Comparison of ENCODE assay signal across 15 cellular contexts in genomic region chr9:78783743-78784142, GRCh38.
DNase-seq lines count a peak whose midpoint lies in the region; ATAC-seq and TF ChIP-seq lines count a peak whose summit lies in the region.
"Had no signal": no experiment of that assay in that cellular context is flagged by ENCODE, and none has a peak within 500 bp of the region (broad histone marks: within the 10 kb centered on the region; RNA-seq: fewer than 3 reads in every experiment).

No MANE protein-coding gene starts in this region.

- no peak overlapping the region for H3K27ac ChIP-seq in tibial artery
- H3K27ac ChIP-seq: 22Rv1, SJSA1 had no signal

- DNase-seq in DMS 273 (lab: John Stamatoyannopoulos, UW; ENCODE audit: unreplicated experiment) (peak; percentile 12), DMS 273 treated with DMSO at 0.1 percent for 48 hours (lab: John Stamatoyannopoulos, UW) (no peak), astrocyte of the cerebellum (ENCODE audit: low read depth) (no peak), progenitor cell of endocrine pancreas (ENCODE audit: low spot score, unreplicated experiment) (no peak), tibial artery (no peak), NCI-H2081 treated with DMSO at 0.1 percent for 48 hours (lab: John Stamatoyannopoulos, UW) (no peak)
- DNase-seq in activated CD4-positive, alpha-beta T cell treated with anti-CD3 and anti-CD28 coated beads for 1 hour, result no peak
- DNase-seq: activated CD4-positive, alpha-beta memory T cell treated with anti-CD3 and anti-CD28 coated beads, Interleukin-2, amount 10 ng/mL, durations not matched to agents 7 days and 5 days; activated naive CD8-positive, alpha-beta T cell treated with anti-CD3 and anti-CD28 coated beads, Interleukin-2, amount 10 ng/mL, durations not matched to agents 7 days and 5 days; effector memory CD4-positive, alpha-beta T cell; NCI-H1694 treated with DMSO at 0.1 percent for 48 hours; substantia nigra had no signal

- no peak overlapping the region for H3K27ac Mint-ChIP-seq in progenitor cell of endocrine pancreas
- H3K27ac Mint-ChIP-seq: activated CD4-positive, alpha-beta memory T cell treated with anti-CD3 and anti-CD28 coated beads, Interleukin-2, amount 10 ng/mL, durations not matched to agents 7 days and 5 days; activated naive CD8-positive, alpha-beta T cell treated with anti-CD3 and anti-CD28 coated beads, Interleukin-2, amount 10 ng/mL, durations not matched to agents 7 days and 5 days had no signal

- intact Hi-C loops in tibial artery (cut with DNase I; ENCODE audit: low total_unique reads), result no loop called here

- ATAC-seq in HG03159 (IDR thresholded peaks at IDR 0.05; ENCODE audit: unreplicated experiment), result peak; percentile 64

- H3K4me1 ChIP-seq in tibial artery, result no peaks in the 10 kb centered on the region

- H3K4me1 Mint-ChIP-seq in progenitor cell of endocrine pancreas (ENCODE audit: low read depth), result peaks cover 1% of the 10 kb centered on the region
- H3K4me1 Mint-ChIP-seq: activated CD4-positive, alpha-beta memory T cell treated with anti-CD3 and anti-CD28 coated beads, Interleukin-2, amount 10 ng/mL, durations not matched to agents 7 days and 5 days; activated naive CD8-positive, alpha-beta T cell treated with anti-CD3 and anti-CD28 coated beads, Interleukin-2, amount 10 ng/mL, durations not matched to agents 7 days and 5 days had no signal

- H3K36me3 Mint-ChIP-seq in progenitor cell of endocrine pancreas (ENCODE audit: insufficient read depth), result no peaks in the 10 kb centered on the region
- H3K36me3 Mint-ChIP-seq: activated naive CD8-positive, alpha-beta T cell treated with anti-CD3 and anti-CD28 coated beads, Interleukin-2, amount 10 ng/mL, durations not matched to agents 7 days and 5 days had no signal

- H3K36me3 ChIP-seq in tibial artery, result no peaks in the 10 kb centered on the region
- H3K36me3 ChIP-seq: SJSA1 had no signal

- no peaks in the 10 kb centered on the region for H3K27me3 ChIP-seq in tibial artery
- H3K27me3 ChIP-seq: SJSA1 had no signal

- H3K9me3 ChIP-seq in tibial artery, result no peaks in the 10 kb centered on the region
- H3K9me3 ChIP-seq: SJSA1 had no signal

- no peak overlapping the region for H3K4me3 Mint-ChIP-seq in progenitor cell of endocrine pancreas (ENCODE audit: low read depth)
- H3K4me3 Mint-ChIP-seq: activated CD4-positive, alpha-beta memory T cell treated with anti-CD3 and anti-CD28 coated beads, Interleukin-2, amount 10 ng/mL, durations not matched to agents 7 days and 5 days; activated naive CD8-positive, alpha-beta T cell treated with anti-CD3 and anti-CD28 coated beads, Interleukin-2, amount 10 ng/mL, durations not matched to agents 7 days and 5 days had no signal

- no peak overlapping the region for H3K4me3 ChIP-seq in astrocyte of the cerebellum (ENCODE audit: low read depth, low read length)
- no peak overlapping the region for H3K4me3 ChIP-seq in tibial artery
- H3K4me3 ChIP-seq: SJSA1 had no signal

- no peaks in the 10 kb centered on the region for H3K9me3 Mint-ChIP-seq in progenitor cell of endocrine pancreas (ENCODE audit: low read depth)
- H3K9me3 Mint-ChIP-seq: activated CD4-positive, alpha-beta memory T cell treated with anti-CD3 and anti-CD28 coated beads, Interleukin-2, amount 10 ng/mL, durations not matched to agents 7 days and 5 days; activated naive CD8-positive, alpha-beta T cell treated with anti-CD3 and anti-CD28 coated beads, Interleukin-2, amount 10 ng/mL, durations not matched to agents 7 days and 5 days had no signal

- in situ Hi-C loops in astrocyte of the cerebellum (cut with HindIII; ENCODE audit: low sequenced_read_pairs), result no loop called here

- no peaks in the 10 kb centered on the region for H3K27me3 Mint-ChIP-seq in progenitor cell of endocrine pancreas
- H3K27me3 Mint-ChIP-seq: activated CD4-positive, alpha-beta memory T cell treated with anti-CD3 and anti-CD28 coated beads, Interleukin-2, amount 10 ng/mL, durations not matched to agents 7 days and 5 days had no signal

- peak; percentile 22 for TF ChIP-seq CTCF in astrocyte of the cerebellum (IDR thresholded peaks at IDR 0.05; ENCODE audit: low read depth, low read length, missing control alignments)
- peak; percentile 43 for TF ChIP-seq CTCF in progenitor cell of endocrine pancreas (IDR thresholded peaks at IDR 0.05; ENCODE audit: unreplicated experiment)
- TF ChIP-seq CTCF in tibial artery (IDR thresholded peaks at IDR 0.05), result no peak

Comparison
In these comparisons a context has a peak if more than half of its experiments do, and no peak if none do; other contexts are left out.
1. CTCF ChIP-seq: peak in astrocyte of the cerebellum (single experiment) and progenitor cell of endocrine pancreas (single experiment); none in tibial artery (0 of 2).